Comparison of ENCODE assay signal across 19 cellular contexts in genomic region chr12:115259968-115260806, GRCh38.
DNase-seq lines count a peak whose midpoint lies in the region; ATAC-seq and TF ChIP-seq lines count a peak whose summit lies in the region.
"Had no signal": no experiment of that assay in that cellular context is flagged by ENCODE, and none has a peak within 500 bp of the region (broad histone marks: within the 10 kb centered on the region; RNA-seq: fewer than 3 reads in every experiment).

No MANE protein-coding gene starts in this region.

- no peaks in the 10 kb centered on the region for H3K36me3 ChIP-seq in lung (ENCODE audit: control insufficient read depth in 2 of 2, insufficient read depth in 2 of 2, low read length in 2 of 2)
- no peaks in the 10 kb centered on the region for H3K36me3 ChIP-seq in MG63
- H3K36me3 ChIP-seq: Peyer's patch had no signal

- TF ChIP-seq CTCF in lung (IDR thresholded peaks at IDR 0.05; ENCODE audit: control extremely low read depth, extremely low read depth): no peak

- no peaks in the 10 kb centered on the region for H3K27me3 ChIP-seq in lung (ENCODE audit: control insufficient read depth, insufficient read depth)
- no peaks in the 10 kb centered on the region for H3K27me3 ChIP-seq in MG63
- H3K27me3 ChIP-seq: Peyer's patch had no signal

- ATAC-seq in lung (ENCODE audit: insufficient read depth, low FRiP score) (no peak), HG03460 (IDR thresholded peaks at IDR 0.05; ENCODE audit: unreplicated experiment) (no peak)
- ATAC-seq: T-helper 17 cell had no signal

- H3K27ac ChIP-seq in lung (ENCODE audit: low read depth in 1 of 2, low read length in 1 of 2): no peak overlapping the region
- H3K27ac ChIP-seq: HL-60, KMS-11, Peyer's patch had no signal

- H3K4me3 ChIP-seq in lung (no peak overlapping the region), MG63 (no peak overlapping the region)
- H3K4me3 ChIP-seq: Peyer's patch had no signal

- H3K9me3 ChIP-seq in lung (ENCODE audit: control insufficient read depth in 2 of 2, insufficient read depth in 1 of 2, low read length in 1 of 2) (no peaks in the 10 kb centered on the region), MG63 (no peaks in the 10 kb centered on the region)
- H3K9me3 ChIP-seq: Peyer's patch had no signal

- WGBS in lung, 2 donors: 75 to 87% methylated on average over 4 of the region's 4 CpGs

- H3K4me1 ChIP-seq in lung (ENCODE audit: control insufficient read depth in 2 of 2, insufficient read depth in 2 of 2, low read length in 2 of 2): peaks cover 0 to 2% of the 10 kb centered on the region in 2 donors

- peak; percentile 96 for DNase-seq in DMS79 treated with DMSO at 0.1 percent for 48 hours (lab: John Stamatoyannopoulos, UW)
- peak; percentile 83 for DNase-seq in NCI-H1436 treated with DMSO at 0.1 percent for 48 hours (lab: John Stamatoyannopoulos, UW)
- peak; percentile 66 for DNase-seq in NCI-H69 (lab: John Stamatoyannopoulos, UW)
- DNase-seq in lung (ENCODE audit: low spot score): peak; percentile 34
- no peak for DNase-seq in T-helper 1 cell
- DNase-seq in epidermal melanocyte (ENCODE audit: insufficient read length, low spot score): no peak
- no peak for DNase-seq in MG63
- DNase-seq: Calu3; CD4-positive, CD25-positive, alpha-beta regulatory T cell; GOT3; MM.1S; NCI-H226; NCI-H82; Peyer's patch; SHP77 treated with DMSO at 0.1 percent for 48 hours; T-helper 17 cell had no signal

Comparison
In these comparisons a context has a peak if more than half of its experiments do, and no peak if none do; other contexts are left out.
1. DNase-seq: peak in DMS79 treated with DMSO at 0.1 percent for 48 hours (single experiment), NCI-H1436 treated with DMSO at 0.1 percent for 48 hours (single experiment), NCI-H69 (single experiment) and lung (single experiment); none in T-helper 1 cell (0 of 5), epidermal melanocyte (single experiment) and MG63 (single experiment).